22 cellular contexts compared by ENCODE assay signal in genomic region chr7:127726481-127726880, GRCh38.
"Had no signal": no experiment of that assay in that cellular context is flagged by ENCODE, and none has a peak within 500 bp of the region (broad histone marks: within the 10 kb centered on the region; RNA-seq: fewer than 3 reads in every experiment).

No MANE protein-coding gene starts in this region.

- H3K4me3 Mint-ChIP-seq: activated CD8-positive, alpha-beta T cell treated with anti-CD3 and anti-CD28 coated beads, Interleukin-2, amount 10 ng/mL, durations not matched to agents 7 days and 5 days; activated naive CD8-positive, alpha-beta T cell treated with anti-CD3 and anti-CD28 coated beads, Interleukin-2, amount 50 U/mL, for 24 hours; activated T-helper 1 cell treated with anti-CD3 and anti-CD28 coated beads, Interleukin-12 subunit alpha, Interleukin-12 subunit beta, Interleukin-2, Interleukin-4 antibody, amounts not matched to agents 30 ng/mL and 10 ng/mL and 1 ng/mL, durations not matched to agents 14 hours and 24 hours and 36 hours; naive thymus-derived CD8-positive, alpha-beta T cell; stimulated activated naive B cell treated with anti-CD40 and anti-IgM and Interleukin-4, amounts not matched to agents 10 μg/mL and 1 μg/mL and 100 μg/mL, for 72 hours; type B pancreatic cell had no signal

- H3K27ac Mint-ChIP-seq: activated CD8-positive, alpha-beta T cell treated with anti-CD3 and anti-CD28 coated beads, Interleukin-2, amount 10 ng/mL, durations not matched to agents 7 days and 5 days; activated naive CD8-positive, alpha-beta T cell treated with anti-CD3 and anti-CD28 coated beads, Interleukin-2, amount 50 U/mL, for 24 hours; activated T-helper 1 cell treated with anti-CD3 and anti-CD28 coated beads, Interleukin-12 subunit alpha, Interleukin-12 subunit beta, Interleukin-2, Interleukin-4 antibody, amounts not matched to agents 30 ng/mL and 10 ng/mL and 1 ng/mL, durations not matched to agents 14 hours and 24 hours and 36 hours; naive thymus-derived CD8-positive, alpha-beta T cell; progenitor cell of endocrine pancreas; type B pancreatic cell had no signal

- DNase-seq: activated CD4-positive, alpha-beta T cell treated with anti-CD3 and anti-CD28 coated beads, Interleukin-2, amount 50 U/mL, for 1 hour; activated CD4-positive, CD25-positive, alpha-beta regulatory T cell treated with anti-CD3 and anti-CD28 coated beads, Interleukin-2, amount 50 U/mL, for 72 hours; activated CD8-positive, alpha-beta T cell treated with anti-CD3 and anti-CD28 coated beads, Interleukin-2, amount 10 ng/mL, durations not matched to agents 7 days and 5 days; activated gamma-delta T cell; activated naive CD4-positive, alpha-beta T cell treated with anti-CD3 and anti-CD28 coated beads, Interleukin-2, amount 50 U/mL, for 16 hours; activated naive CD8-positive, alpha-beta T cell treated with anti-CD3 and anti-CD28 coated beads, Interleukin-2, amount 50 U/mL, for 24 hours; body of pancreas; dorsolateral prefrontal cortex; head of caudate nucleus; hypothalamus; kidney; naive thymus-derived CD8-positive, alpha-beta T cell; retina; sigmoid colon; stimulated activated CD4-positive, alpha-beta T cell treated with anti-CD3 and anti-CD28 coated beads, Interleukin-15, amount 100 ng/mL, for 24 hours; stimulated activated naive B cell treated with anti-CD40 and anti-IgM and Interleukin-4, amounts not matched to agents 10 μg/mL and 1 μg/mL and 100 μg/mL, for 72 hours; testis had no signal

- ATAC-seq: activated CD8-positive, alpha-beta T cell treated with anti-CD3 and anti-CD28 coated beads, Interleukin-2, amount 10 ng/mL, durations not matched to agents 7 days and 5 days; activated naive CD8-positive, alpha-beta T cell treated with anti-CD3 and anti-CD28 coated beads, Interleukin-2, amount 50 U/mL, for 24 hours; body of pancreas; gastroesophageal sphincter; left lobe of liver; naive thymus-derived CD8-positive, alpha-beta T cell; stimulated activated naive B cell treated with anti-CD40 and anti-IgM and Interleukin-4, amounts not matched to agents 10 μg/mL and 1 μg/mL and 100 μg/mL, for 72 hours had no signal

- H3K9me3 Mint-ChIP-seq: activated naive CD8-positive, alpha-beta T cell treated with anti-CD3 and anti-CD28 coated beads, Interleukin-2, amount 50 U/mL, for 24 hours; activated T-helper 1 cell treated with anti-CD3 and anti-CD28 coated beads, Interleukin-12 subunit alpha, Interleukin-12 subunit beta, Interleukin-2, Interleukin-4 antibody, amounts not matched to agents 30 ng/mL and 10 ng/mL and 1 ng/mL, durations not matched to agents 14 hours and 24 hours and 36 hours; naive thymus-derived CD8-positive, alpha-beta T cell; stimulated activated naive B cell treated with anti-CD40 and anti-IgM and Interleukin-4, amounts not matched to agents 10 μg/mL and 1 μg/mL and 100 μg/mL, for 72 hours; type B pancreatic cell had no signal

- H3K27me3 Mint-ChIP-seq: activated naive CD8-positive, alpha-beta T cell treated with anti-CD3 and anti-CD28 coated beads, Interleukin-2, amount 50 U/mL, for 24 hours; naive thymus-derived CD8-positive, alpha-beta T cell; progenitor cell of endocrine pancreas; stimulated activated naive B cell treated with anti-CD40 and anti-IgM and Interleukin-4, amounts not matched to agents 10 μg/mL and 1 μg/mL and 100 μg/mL, for 72 hours; type B pancreatic cell had no signal

- H3K4me1 Mint-ChIP-seq: activated naive CD8-positive, alpha-beta T cell treated with anti-CD3 and anti-CD28 coated beads, Interleukin-2, amount 50 U/mL, for 24 hours had no signal
